Comparison of ENCODE assay signal across 8 cellular contexts in the genomic region with DNA sequence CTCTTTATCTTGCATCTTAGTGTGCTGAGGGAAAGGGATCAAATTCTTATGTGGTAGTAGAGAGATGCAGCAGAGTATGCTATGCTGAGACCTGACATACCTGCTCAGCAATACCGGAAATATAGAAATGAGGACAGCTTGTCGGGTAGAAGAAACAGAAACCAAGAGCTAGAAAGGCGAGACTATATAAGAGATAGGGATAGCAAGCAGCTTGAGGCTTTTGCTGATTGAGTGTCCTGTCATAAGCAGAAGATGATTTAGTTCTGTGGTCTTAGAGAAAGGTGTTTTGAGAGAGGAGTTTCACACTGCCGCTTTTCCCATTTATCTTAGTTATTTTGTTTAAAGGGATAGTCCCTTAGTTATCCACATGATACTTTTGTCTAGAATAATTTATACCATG. TPM values are rescaled to one million over a fixed set of nuclear protein-coding genes. Genes with fewer than 3 reads are reported as not detected.
DNase-seq lines count a peak whose midpoint lies in the region; ATAC-seq lines count a peak whose summit lies in the region.

No MANE protein-coding gene starts in this region.

- H3K4me1 Mint-ChIP-seq in effector memory CD8-positive, alpha-beta T cell (ENCODE audit: low read depth in 2 of 2), result peaks cover 30 to 40% of the 10 kb centered on the region in 2 donors

- no peaks in the 10 kb centered on the region for H3K27me3 Mint-ChIP-seq in effector memory CD8-positive, alpha-beta T cell

- H3K36me3 Mint-ChIP-seq in effector memory CD8-positive, alpha-beta T cell (ENCODE audit: insufficient read depth), result peaks cover 29% of the 10 kb centered on the region

- peak overlapping the region; percentile 68 to 74 for H3K4me3 Mint-ChIP-seq in effector memory CD8-positive, alpha-beta T cell

- DNase-seq in G401 (ENCODE audit: low spot score), result peak; percentile 29
- peak in 2 of 3 experiments; percentile 3 to 5 for DNase-seq in effector memory CD8-positive, alpha-beta T cell
- DNase-seq in AG20443 (ENCODE audit: low spot score), result no peak
- DNase-seq in activated CD8-positive, alpha-beta memory T cell treated with anti-CD3 and anti-CD28 coated beads, Interleukin-2, amount 50 U/mL, for 48 hours, result no peak
- DNase-seq in inferior parietal cortex (ENCODE audit: extremely low spot score), result no peak
- no peak for DNase-seq in islet precursor cell

- ATAC-seq in GM19468 (IDR thresholded peaks at IDR 0.05; ENCODE audit: extremely low read depth, unreplicated experiment), result peak; percentile 75
- peak; percentile 66 for ATAC-seq in HG03460 (IDR thresholded peaks at IDR 0.05; ENCODE audit: unreplicated experiment)
- ATAC-seq in effector memory CD8-positive, alpha-beta T cell (replicated peaks), result peak; percentile 80

- in situ Hi-C loops in G401 (cut with HindIII; ENCODE audit: low sequenced_read_pairs), result no loop called here

- peak overlapping the region; percentile 86 to 88 for H3K27ac Mint-ChIP-seq in effector memory CD8-positive, alpha-beta T cell

- no peaks in the 10 kb centered on the region for H3K9me3 Mint-ChIP-seq in effector memory CD8-positive, alpha-beta T cell

RNA-seq across cellular contexts. Expression of a gene that starts 31.7 kb away (rescaled TPM):
- total RNA-seq in G401 (2014; rRNA removed; shearing (Covaris generic)), result 21.8 and 27.6 TPM in 2 replicates

Comparison
In these comparisons a context has a peak if more than half of its experiments do, and no peak if none do; other contexts are left out.
1. DNase-seq: peak in G401 (single experiment) and effector memory CD8-positive, alpha-beta T cell (2 of 3); none in AG20443 (single experiment), activated CD8-positive, alpha-beta memory T cell treated with anti-CD3 and anti-CD28 coated beads, Interleukin-2, amount 50 U/mL, for 48 hours (single experiment), inferior parietal cortex (single experiment) and islet precursor cell (single experiment).
2. Peak in every context shown above with its lines, with median percentiles within 50 percentile points of each other: ATAC-seq.